1 cellular context compared by ENCODE assay signal in genomic region chr13:105573134-105573533, GRCh38.
TF ChIP-seq lines count a peak whose summit lies in the region.

No MANE protein-coding gene starts in this region.

TF ChIP-seq in endothelial cell of umbilical vein, 7 proteins besides CTCF, POLR2A, EP300 and RAD21:
- TF ChIP-seq POLR2AphosphoS5 (IDR thresholded peaks at IDR 0.05; ENCODE audit: insufficient read depth, low read depth, low read length) = no peak
- no peak for TF ChIP-seq EZH2 (IDR thresholded peaks at IDR 0.05; ENCODE audit: borderline replicate concordance, low read depth, low read length, severe bottlenecking)
- TF ChIP-seq MAX (IDR thresholded peaks at IDR 0.05; ENCODE audit: insufficient read depth, insufficient read length) = no peak
- no peak for TF ChIP-seq MYC (IDR thresholded peaks at IDR 0.05; ENCODE audit: low read depth, low read length)
- no peak for TF ChIP-seq FOS (IDR thresholded peaks at IDR 0.05; ENCODE audit: borderline replicate concordance, insufficient read depth, low read length)
- TF ChIP-seq JUN (IDR thresholded peaks at IDR 0.05; ENCODE audit: borderline replicate concordance, insufficient read depth, insufficient read length, low read depth) = no peak
- TF ChIP-seq GATA2 (IDR thresholded peaks at IDR 0.05; ENCODE audit: insufficient read depth, insufficient read length, low read depth, low read length) = no peak
